ENCODE assay signal across 9 cellular contexts in the genomic region with DNA sequence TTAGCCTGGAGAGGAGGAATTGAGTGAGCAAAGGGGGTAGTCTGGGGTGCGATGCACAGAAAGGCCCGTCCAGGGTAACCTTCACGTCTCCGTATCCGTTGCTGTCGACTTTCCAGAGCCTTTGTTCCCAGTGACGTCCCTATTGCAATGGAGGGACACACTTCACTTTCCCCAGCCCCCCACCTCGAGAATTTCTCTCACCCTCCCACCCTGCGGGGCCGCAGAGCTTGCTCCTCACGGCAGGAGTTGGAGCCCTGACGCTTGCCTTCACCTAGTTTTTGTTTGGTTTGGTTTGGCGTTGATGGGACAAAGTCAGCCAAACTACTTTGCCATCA. TPM values are rescaled to one million over a fixed set of nuclear protein-coding genes. Genes with fewer than 3 reads are reported as not detected.
DNase-seq lines count a peak whose midpoint lies in the region; ATAC-seq and TF ChIP-seq lines count a peak whose summit lies in the region.
"Had no signal": no experiment of that assay in that cellular context is flagged by ENCODE, and none has a peak within 500 bp of the region (broad histone marks: within the 10 kb centered on the region; RNA-seq: fewer than 3 reads in every experiment).

No MANE protein-coding gene starts in this region.

- H4K20me1 ChIP-seq in OCI-LY3 (ENCODE audit: insufficient read depth, low read length): peaks cover 6% of the 10 kb centered on the region
- no peaks in the 10 kb centered on the region for H4K20me1 ChIP-seq in fibroblast of lung (ENCODE audit: control insufficient read depth, extremely low read depth, insufficient read depth, low read length)

- H2BK15ac ChIP-seq in neuronal stem cell (ENCODE audit: low read length): peak overlapping the region; percentile 82

- H3K4me1 ChIP-seq in OCI-LY3 (ENCODE audit: low read length) (peaks cover 42% of the 10 kb centered on the region), fibroblast of lung (ENCODE audit: control insufficient read depth, extremely low read depth, insufficient read depth, low read length) (peaks cover 4% of the 10 kb centered on the region), neuronal stem cell (ENCODE audit: control insufficient read depth in 2 of 2, insufficient read depth in 1 of 2, low read depth in 1 of 2, low read length in 2 of 2) (peaks cover 0 to 3% of the 10 kb centered on the region in 2 donors)

- H3K79me2 ChIP-seq in OCI-LY3 (ENCODE audit: low read length): no peaks in the 10 kb centered on the region
- no peaks in the 10 kb centered on the region for H3K79me2 ChIP-seq in fibroblast of lung (ENCODE audit: control insufficient read depth, insufficient read depth, low read length)

- CTCF ChIA-PET in BJ (lab: Yijun Ruan, JAX): no interaction called here

- H3K27me3 ChIP-seq in BJ (ENCODE audit: control insufficient read depth, insufficient read depth, low read length) (peaks cover 1% of the 10 kb centered on the region; the same call in 1 of the 2 replicates), OCI-LY3 (ENCODE audit: low read depth, low read length) (peaks cover 48% of the 10 kb centered on the region), fibroblast of lung (ENCODE audit: control insufficient read depth, insufficient read depth, low read length) (no peaks in the 10 kb centered on the region), neuronal stem cell (ENCODE audit: control insufficient read depth in 3 of 3, insufficient read depth in 3 of 3, low read depth in 1 of 3, low read length in 3 of 3) (peaks cover 5 to 71% (median 30%) of the 10 kb centered on the region in 3 experiments)

- H3K9me3 ChIP-seq in OCI-LY3 (ENCODE audit: insufficient read depth, low read length) (no peaks in the 10 kb centered on the region), fibroblast of lung (ENCODE audit: control insufficient read depth, insufficient read depth, low read depth, low read length) (no peaks in the 10 kb centered on the region), neuronal stem cell (replicated peaks in 1 of 2; ENCODE audit: control insufficient read depth in 2 of 2, insufficient read depth in 1 of 2, low read depth in 1 of 2, low read length in 2 of 2) (peaks cover 0 to 1% of the 10 kb centered on the region in 2 donors)
- H3K9me3 ChIP-seq: neutrophil had no signal

- H3K14ac ChIP-seq in neuronal stem cell (ENCODE audit: low read length): no peak overlapping the region

- no peak overlapping the region for H4K8ac ChIP-seq in neuronal stem cell (ENCODE audit: low read depth, low read length)

- peak overlapping the region; percentile 92 for H3K18ac ChIP-seq in neuronal stem cell (ENCODE audit: low read length)

- no CpG with 5 or more reads among the region's 13 CpGs for WGBS in neuronal stem cell (ENCODE audit: extremely low coverage in 2 of 2, insufficient read length in 2 of 2, insufficient replicate concordance in 1 of 2), 2 donors

- peak overlapping the region; percentile 82 for H3K23ac ChIP-seq in neuronal stem cell (ENCODE audit: low read depth, low read length, poor library complexity)

- no peak overlapping the region for H3K9ac ChIP-seq in OCI-LY3 (ENCODE audit: low read length)
- peak overlapping the region; percentile 79 for H3K9ac ChIP-seq in fibroblast of lung (ENCODE audit: insufficient read depth, low read length)
- peak overlapping the region; percentile 50 for H3K9ac ChIP-seq in neuronal stem cell (ENCODE audit: low read depth, low read length, poor library complexity)

- no peak overlapping the region for H2AK5ac ChIP-seq in neuronal stem cell (ENCODE audit: low read depth, low read length)

- peak overlapping the region; percentile 85 for H2BK12ac ChIP-seq in neuronal stem cell (ENCODE audit: low read length)

- no peak overlapping the region for H2BK5ac ChIP-seq in neuronal stem cell (ENCODE audit: low read length)

- H3K27ac ChIP-seq in OCI-LY3 (ENCODE audit: low read length) (no peak overlapping the region), fibroblast of lung (ENCODE audit: insufficient read depth, low read length) (peak overlapping the region; percentile 32), neuronal stem cell (replicated peaks; ENCODE audit: low read length) (no peak overlapping the region)
- H3K27ac ChIP-seq: neutrophil had no signal

- TF ChIP-seq CTCF in BJ (IDR thresholded peaks at IDR 0.05; ENCODE audit: insufficient read depth, low read depth, low read length) (no peak), OCI-LY3 (IDR thresholded peaks at IDR 0.05; ENCODE audit: low read depth, low read length) (no peak), fibroblast of lung (conservative IDR thresholded peaks at IDR 0.05 in 1 of 2, IDR thresholded peaks at IDR 0.05 in 1 of 2; ENCODE audit: low read depth in 1 of 2, low read length in 2 of 2) (no peak)

- DNase-seq in BJ (ENCODE audit: low read depth): no peak
- no peak for DNase-seq in fibroblast of lung (ENCODE audit: low read depth in 2 of 2)
- no peak for DNase-seq in neuronal stem cell (ENCODE audit: low spot score)
- DNase-seq in RKO (ENCODE audit: low spot score): no peak
- no peak for DNase-seq in NAMALWA (ENCODE audit: low spot score)
- no peak for DNase-seq in NCI-H2081 (lab: John Stamatoyannopoulos, UW)

- H2BK120ac ChIP-seq in neuronal stem cell (ENCODE audit: low read depth, low read length): peak overlapping the region; percentile 98

- ATAC-seq in HG02840 (IDR thresholded peaks at IDR 0.05; ENCODE audit: low FRiP score, unreplicated experiment): no peak

- no peaks in the 10 kb centered on the region for H3K36me3 ChIP-seq in BJ (ENCODE audit: control insufficient read depth, insufficient read depth, low read length)
- no peaks in the 10 kb centered on the region for H3K36me3 ChIP-seq in OCI-LY3 (replicated peaks; ENCODE audit: low read depth, low read length)
- no peaks in the 10 kb centered on the region for H3K36me3 ChIP-seq in fibroblast of lung (ENCODE audit: control insufficient read depth, insufficient read depth, low read length)
- no peaks in the 10 kb centered on the region for H3K36me3 ChIP-seq in neuronal stem cell (replicated peaks in 1 of 2; ENCODE audit: control insufficient read depth in 2 of 2, insufficient read depth in 2 of 2, low read length in 2 of 2)
- H3K36me3 ChIP-seq: neutrophil had no signal

- H3K79me1 ChIP-seq in neuronal stem cell (ENCODE audit: low read depth, low read length): no peaks in the 10 kb centered on the region

- H4K91ac ChIP-seq in neuronal stem cell (ENCODE audit: low read depth, low read length, poor library complexity): no peak overlapping the region

- H3K4me3 ChIP-seq in BJ (ENCODE audit: low read depth, low read length) (peak overlapping the region; percentile 95), OCI-LY3 (ENCODE audit: low read length) (peak overlapping the region; percentile 81), fibroblast of lung (replicated peaks in 1 of 4; ENCODE audit: control extremely low read depth in 1 of 4, insufficient read depth in 1 of 4, low read depth in 3 of 4, low read length in 4 of 4) (peak overlapping the region; percentile 70 to 88 (median 85)), neuronal stem cell (ENCODE audit: low read length in 2 of 2) (peak overlapping the region; percentile 53 to 90)

- H3K4me2 ChIP-seq in OCI-LY3 (ENCODE audit: low read length) (peak overlapping the region; percentile 79), fibroblast of lung (ENCODE audit: extremely low read depth, insufficient read depth, low read length) (peak overlapping the region; percentile 88), neuronal stem cell (ENCODE audit: insufficient read depth, low read length, poor library complexity, severe bottlenecking) (peak overlapping the region; percentile 76)

- H2AFZ ChIP-seq in OCI-LY3 (ENCODE audit: low read depth, low read length): peak overlapping the region; percentile 56; the same call in 1 of the 2 replicates
- peak overlapping the region; percentile 93 for H2AFZ ChIP-seq in fibroblast of lung (ENCODE audit: low read length)
- peak overlapping the region; percentile 99 for H2AFZ ChIP-seq in neuronal stem cell (ENCODE audit: low read length)

- POLR2A ChIA-PET in BJ (lab: Charles Lee): no interaction called here

- no peak overlapping the region for H3K4ac ChIP-seq in neuronal stem cell (ENCODE audit: low read length)

RNA-seq across cellular contexts. Expression of gene MOXD1, which starts 0.6 kb away (rescaled TPM):
- polyA plus RNA-seq in BJ (2011; rRNA removed) (71.3 and 121 TPM in 2 replicates), fibroblast of lung (65.1 and 100 TPM in 2 replicates)
- polyA minus RNA-seq in BJ (2011; rRNA and poly(A)+ RNA removed): 22.3 and 22.8 TPM in 2 replicates
- total RNA-seq in fibroblast of lung: 45.5 and 89.8 TPM in 2 replicates
- 42.6 and 58.5 TPM in 2 replicates for polyA plus RNA-seq in fibroblast of lung (2012)
- polyA minus RNA-seq in fibroblast of lung (ENCODE audit: low replicate concordance): 12.7 and 24.2 TPM in 2 replicates
- polyA plus RNA-seq in neuronal stem cell (2013, experiment 1 of 2): 2.5 TPM
- 2.4 TPM for polyA plus RNA-seq in neuronal stem cell (2013, experiment 2 of 2)
